13 cellular contexts compared by ENCODE assay signal in the genomic region with DNA sequence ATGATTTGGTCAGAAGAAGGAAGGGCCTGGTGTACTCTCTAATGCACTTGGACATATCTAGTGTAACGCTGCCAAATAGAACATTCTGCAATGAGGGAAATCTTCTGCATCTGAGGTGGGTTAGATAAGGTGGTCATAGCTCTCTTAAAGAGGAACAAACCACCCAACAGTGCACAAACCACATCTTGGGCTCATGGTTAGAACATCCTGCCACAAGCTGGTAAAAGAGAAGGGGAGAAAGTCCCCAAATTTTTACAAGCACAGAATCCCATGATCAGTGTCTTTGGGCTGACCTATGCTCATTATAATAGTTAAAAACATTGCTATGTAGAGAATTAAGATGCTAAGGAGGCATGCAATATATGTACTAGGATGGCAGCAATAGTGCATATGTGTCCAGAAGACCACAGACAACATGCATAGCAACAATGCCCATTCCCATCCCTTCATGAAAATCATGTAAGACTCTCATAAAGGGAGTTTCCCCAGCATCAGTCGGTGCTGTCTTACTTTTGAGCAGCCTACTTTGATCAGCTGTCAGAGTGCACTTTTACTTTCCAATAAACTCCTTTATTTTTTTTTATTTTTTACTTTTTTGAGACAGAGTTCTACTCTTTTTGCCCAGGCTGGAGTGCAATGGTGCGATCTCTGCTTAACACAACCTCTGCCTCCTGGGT.
DNase-seq lines count a peak whose midpoint lies in the region; ATAC-seq, FAIRE-seq and TF ChIP-seq lines count a peak whose summit lies in the region.
"Had no signal": no experiment of that assay in that cellular context is flagged by ENCODE, and none has a peak within 500 bp of the region (broad histone marks: within the 10 kb centered on the region; RNA-seq: fewer than 3 reads in every experiment).

No MANE protein-coding gene starts in this region.

- no peaks in the 10 kb centered on the region for H3K36me3 ChIP-seq in trophoblast cell (ENCODE audit: control insufficient read depth in 1 of 2, insufficient read depth in 2 of 2, low read length in 2 of 2)
- no peaks in the 10 kb centered on the region for H3K36me3 ChIP-seq in esophagus squamous epithelium

- no peak for TF ChIP-seq POLR2A in esophagus squamous epithelium (IDR thresholded peaks at IDR 0.05)

- H2AK5ac ChIP-seq in trophoblast cell (ENCODE audit: low read length), result no peak overlapping the region

- no peaks in the 10 kb centered on the region for H3K79me2 ChIP-seq in trophoblast cell (ENCODE audit: control insufficient read depth, insufficient read depth, low read length, poor library complexity)

- WGBS in trophoblast cell (ENCODE audit: extremely low coverage, insufficient coverage, insufficient read length), result no CpG with 5 or more reads among the region's 3 CpGs
- WGBS in esophagus squamous epithelium, 2 donors, result 62 to 78% methylated on average over 3 of the region's 3 CpGs

- H3K4me1 Mint-ChIP-seq in activated naive CD8-positive, alpha-beta T cell treated with anti-CD3 and anti-CD28 coated beads for 36 hours, result peaks cover 12% of the 10 kb centered on the region
- H3K4me1 Mint-ChIP-seq: stimulated activated effector memory CD8-positive, alpha-beta T cell treated with anti-CD3 and anti-CD28 coated beads, Interleukin-12 subunit alpha, Interleukin-12 subunit beta, amount 100 ng/mL, for 72 hours had no signal

- intact Hi-C loops in esophagus squamous epithelium (cut with DNase I), result no loop called here

- H3K27me3 Mint-ChIP-seq in activated naive CD8-positive, alpha-beta T cell treated with anti-CD3 and anti-CD28 coated beads for 36 hours, result no peaks in the 10 kb centered on the region

- H2BK5ac ChIP-seq in trophoblast cell (ENCODE audit: low read depth, low read length, poor library complexity), result no peak overlapping the region

- ATAC-seq in GM18861 (IDR thresholded peaks at IDR 0.05; ENCODE audit: unreplicated experiment), result peak; percentile 69
- ATAC-seq in GM21528 (IDR thresholded peaks at IDR 0.05; ENCODE audit: low FRiP score, unreplicated experiment), result peak; percentile 63
- peak; percentile 81 for ATAC-seq in HG03378 (IDR thresholded peaks at IDR 0.05; ENCODE audit: unreplicated experiment)
- ATAC-seq: stimulated activated effector memory CD8-positive, alpha-beta T cell treated with anti-CD3 and anti-CD28 coated beads, Interleukin-12 subunit alpha, Interleukin-12 subunit beta, amount 100 ng/mL, for 72 hours had no signal

- H3K36me3 Mint-ChIP-seq in activated naive CD8-positive, alpha-beta T cell treated with anti-CD3 and anti-CD28 coated beads for 36 hours, result no peaks in the 10 kb centered on the region
- H3K36me3 Mint-ChIP-seq: stimulated activated effector memory CD8-positive, alpha-beta T cell treated with anti-CD3 and anti-CD28 coated beads, Interleukin-12 subunit alpha, Interleukin-12 subunit beta, amount 100 ng/mL, for 72 hours had no signal

- FAIRE-seq in HTR-8/SVneo (lab: Jason Lieb, UNC), result no peak
- FAIRE-seq: endometrium had no signal

- H3K9me3 Mint-ChIP-seq in activated naive CD8-positive, alpha-beta T cell treated with anti-CD3 and anti-CD28 coated beads for 36 hours, result no peaks in the 10 kb centered on the region

- H3K27ac ChIP-seq in trophoblast cell (ENCODE audit: low read depth, low read length), result no peak overlapping the region
- no peak overlapping the region for H3K27ac ChIP-seq in esophagus squamous epithelium

- no peak overlapping the region for H2AFZ ChIP-seq in trophoblast cell (ENCODE audit: insufficient read depth, low read length, poor library complexity)

- H3K27ac Mint-ChIP-seq in activated naive CD8-positive, alpha-beta T cell treated with anti-CD3 and anti-CD28 coated beads for 36 hours, result no peak overlapping the region
- H3K27ac Mint-ChIP-seq: stimulated activated effector memory CD8-positive, alpha-beta T cell treated with anti-CD3 and anti-CD28 coated beads, Interleukin-12 subunit alpha, Interleukin-12 subunit beta, amount 100 ng/mL, for 72 hours had no signal

- H3K14ac ChIP-seq in trophoblast cell (ENCODE audit: low read length), result no peak overlapping the region

- H3K4me1 ChIP-seq in trophoblast cell (ENCODE audit: control insufficient read depth in 1 of 2, insufficient read depth in 2 of 2, low read length in 2 of 2) (no peaks in the 10 kb centered on the region), esophagus squamous epithelium (no peaks in the 10 kb centered on the region)

- no peak overlapping the region for H3K4me3 Mint-ChIP-seq in activated naive CD8-positive, alpha-beta T cell treated with anti-CD3 and anti-CD28 coated beads for 36 hours
- H3K4me3 Mint-ChIP-seq: stimulated activated effector memory CD8-positive, alpha-beta T cell treated with anti-CD3 and anti-CD28 coated beads, Interleukin-12 subunit alpha, Interleukin-12 subunit beta, amount 100 ng/mL, for 72 hours had no signal

- H3K4me2 ChIP-seq in trophoblast cell (ENCODE audit: low read length), result no peak overlapping the region

- H2BK12ac ChIP-seq in trophoblast cell (ENCODE audit: low read length), result no peak overlapping the region

- H2BK120ac ChIP-seq in trophoblast cell (ENCODE audit: insufficient read depth, low read length, poor library complexity), result no peak overlapping the region

- H3K4me3 ChIP-seq in trophoblast cell (ENCODE audit: low read depth, low read length), result no peak overlapping the region
- no peak overlapping the region for H3K4me3 ChIP-seq in esophagus squamous epithelium

- no peak overlapping the region for H4K8ac ChIP-seq in trophoblast cell (ENCODE audit: low read depth, low read length)

- H3K4ac ChIP-seq in trophoblast cell (ENCODE audit: low read depth, low read length), result no peak overlapping the region

- H3K27me3 ChIP-seq in trophoblast cell (ENCODE audit: insufficient read depth, low read length) (no peaks in the 10 kb centered on the region), esophagus squamous epithelium (no peaks in the 10 kb centered on the region)

- no peak overlapping the region for H4K12ac ChIP-seq in trophoblast cell (ENCODE audit: low read depth, low read length)

- H3K9ac ChIP-seq in trophoblast cell (ENCODE audit: low read length), result no peak overlapping the region

- DNase-seq in activated naive CD8-positive, alpha-beta T cell treated with anti-CD3 and anti-CD28 coated beads for 36 hours, result peak; percentile 15
- no peak for DNase-seq in activated effector memory CD4-positive, alpha-beta T cell treated with Interleukin-2 at 50 U/mL for 16 hours
- DNase-seq in trophoblast cell, result no peak
- no peak for DNase-seq in HTR-8/SVneo (ENCODE audit: insufficient read length, low spot score)
- DNase-seq in esophagus squamous epithelium (lab: John Stamatoyannopoulos, UW), result no peak
- DNase-seq: activated CD4-positive, alpha-beta T cell treated with anti-CD3 and anti-CD28 coated beads for 48 hours; COR-L47; NCI-H187 had no signal

- H3K18ac ChIP-seq in trophoblast cell (ENCODE audit: low read length), result no peak overlapping the region

- H3K23ac ChIP-seq in trophoblast cell (ENCODE audit: low read length), result no peak overlapping the region

- no peaks in the 10 kb centered on the region for H3K9me3 ChIP-seq in trophoblast cell (ENCODE audit: insufficient read depth, low read depth, low read length)
- H3K9me3 ChIP-seq in esophagus squamous epithelium, result no peaks in the 10 kb centered on the region

- no peaks in the 10 kb centered on the region for H3K79me1 ChIP-seq in trophoblast cell (ENCODE audit: low read length)

- H4K91ac ChIP-seq in trophoblast cell (ENCODE audit: low read depth, low read length), result no peak overlapping the region

- no peak for TF ChIP-seq CTCF in esophagus squamous epithelium (IDR thresholded peaks at IDR 0.05)
